ENCODE assay signal across 20 cellular contexts in the genomic region with DNA sequence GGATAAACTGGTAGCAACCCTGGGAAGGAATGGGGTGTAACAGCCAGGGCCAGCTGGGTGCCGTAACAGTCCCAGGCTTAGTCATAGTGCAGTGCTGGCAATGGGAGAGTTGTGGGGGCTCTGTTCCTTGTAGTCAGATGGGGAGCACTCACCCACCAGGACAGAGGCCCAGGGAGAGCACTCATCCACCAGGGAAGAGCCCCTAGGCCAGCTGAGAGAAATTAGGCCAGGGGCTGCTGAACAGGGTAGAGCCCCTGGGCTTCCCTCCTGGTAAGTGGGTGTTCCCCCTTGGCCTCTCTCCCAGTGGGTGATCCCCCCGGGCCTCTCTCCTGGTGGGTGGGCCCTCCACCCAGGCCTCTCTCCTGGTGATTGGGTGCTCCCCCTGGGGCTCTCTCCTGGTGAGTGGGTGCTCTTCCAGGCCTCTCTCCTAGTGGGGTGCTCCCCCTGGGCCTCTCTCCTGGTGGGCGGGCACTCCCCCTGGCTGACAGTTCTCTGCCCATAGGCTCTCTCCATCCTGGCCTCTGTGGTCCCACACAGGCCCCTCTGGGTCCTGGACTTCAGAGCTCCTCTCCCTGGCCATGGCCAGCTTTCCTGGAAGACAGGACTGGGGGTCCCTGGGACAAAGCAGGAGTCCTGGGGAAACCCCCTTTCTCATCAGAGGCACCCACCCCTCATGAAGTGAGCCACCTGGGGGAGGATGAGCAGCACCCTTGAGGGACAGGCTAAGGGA. TPM values are rescaled to one million over a fixed set of nuclear protein-coding genes. Genes with fewer than 3 reads are reported as not detected.
DNase-seq lines count a peak whose midpoint lies in the region; ATAC-seq and TF ChIP-seq lines count a peak whose summit lies in the region.
"Had no signal": no experiment of that assay in that cellular context is flagged by ENCODE, and none has a peak within 500 bp of the region (broad histone marks: within the 10 kb centered on the region; RNA-seq: fewer than 3 reads in every experiment).

No MANE protein-coding gene starts in this region.

- peak overlapping the region; percentile 99 for H3K27ac Mint-ChIP-seq in CD4-positive, alpha-beta T cell
- H3K27ac Mint-ChIP-seq in CD8-positive, alpha-beta memory T cell = peak overlapping the region; percentile 92 to 99 (median 96)
- H3K27ac Mint-ChIP-seq in activated naive CD4-positive, alpha-beta T cell treated with anti-CD3 and anti-CD28 coated beads, Interleukin-2, amount 50 U/mL, for 72 hours = peak overlapping the region; percentile 25 to 92
- H3K27ac Mint-ChIP-seq in naive thymus-derived CD8-positive, alpha-beta T cell = peak overlapping the region; percentile 91 to 99 (median 98)
- H3K27ac Mint-ChIP-seq: brain had no signal

- POLR2A ChIA-PET in CD4-positive, alpha-beta T cell (lab: Charles Lee) = interaction anchor here (0.9 to 1.5 kb wide), 2 partner anchors 13 to 40 kb away, joined by 4 read pairs; partner anchors contain the start of gene FGD3
- POLR2A ChIA-PET in CD8-positive, alpha-beta memory T cell (lab: Charles Lee) = interaction anchor here (0.8 kb wide), 1 partner anchor 173 kb away, joined by 3 read pairs; the partner anchor contains the start of gene NINJ1
- POLR2A ChIA-PET in naive thymus-derived CD8-positive, alpha-beta T cell (lab: Charles Lee) = interaction anchor here (0.5 to 11.9 kb wide), 10 partner anchors 8 to 130 kb away, joined by 3 to 261 read pairs (median 5); partner anchors contain the start of gene FGD3
- POLR2A ChIA-PET in HEK293T (lab: Yijun Ruan, JAX) = no interaction called here

- peak overlapping the region; percentile 31 for H3K4me3 ChIP-seq in CD8-positive, alpha-beta memory T cell (ENCODE audit: low read length)
- H3K4me3 ChIP-seq: colonic mucosa, SJCRH30, skin epidermis had no signal

- no peak for TF ChIP-seq CTCF in CD4-positive, alpha-beta T cell (IDR thresholded peaks at IDR 0.05)

- peaks cover 4% of the 10 kb centered on the region for H3K9me3 Mint-ChIP-seq in CD4-positive, alpha-beta T cell
- H3K9me3 Mint-ChIP-seq in CD8-positive, alpha-beta memory T cell = peaks cover 0 to 7% (median 2%) of the 10 kb centered on the region in 5 donors
- peaks cover 5 to 15% of the 10 kb centered on the region in 2 donors for H3K9me3 Mint-ChIP-seq in activated naive CD4-positive, alpha-beta T cell treated with anti-CD3 and anti-CD28 coated beads, Interleukin-2, amount 50 U/mL, for 72 hours
- H3K9me3 Mint-ChIP-seq in naive thymus-derived CD8-positive, alpha-beta T cell = peaks cover 0 to 4% (median 0%) of the 10 kb centered on the region in 9 donors

- DNase-seq in CD4-positive, alpha-beta T cell = peak in 1 of 10 experiments; percentile 32
- DNase-seq in CD8-positive, alpha-beta memory T cell = no peak
- peak in 1 of 2 donors; percentile 59 for DNase-seq in activated naive CD4-positive, alpha-beta T cell treated with anti-CD3 and anti-CD28 coated beads, Interleukin-2, amount 50 U/mL, for 72 hours (ENCODE audit: low spot score in 2 of 2)
- no peak for DNase-seq in naive thymus-derived CD8-positive, alpha-beta T cell
- no peak for DNase-seq in amniotic stem cell (lab: John Stamatoyannopoulos, UW)
- DNase-seq in HEK293T (ENCODE audit: extremely low spot score) = no peak
- DNase-seq: Caco-2; colonic mucosa; Karpas-422; left cardiac atrium; mesendoderm; NCI-H187; SJCRH30; stimulated activated CD4-positive, alpha-beta T cell treated with anti-CD3 and anti-CD28 coated beads, Interleukin-2, amount 100 ng/mL, for 48 hours had no signal

- no peaks in the 10 kb centered on the region for H3K27me3 ChIP-seq in CD4-positive, alpha-beta T cell (ENCODE audit: control insufficient read depth, insufficient read depth, low read length)
- H3K27me3 ChIP-seq in CD8-positive, alpha-beta memory T cell (ENCODE audit: insufficient read depth, low read length, poor library complexity, severe bottlenecking) = no peaks in the 10 kb centered on the region
- H3K27me3 ChIP-seq: colonic mucosa had no signal

- intact Hi-C loops in CD4-positive, alpha-beta T cell (cut with DNase I, micrococcal nuclease) = loop anchor here (5.0 kb wide), 3 partner anchors 42 to 607 kb away; partner anchors contain the start of gene CARD19 (in 1 of the 2)

- H3K27ac ChIP-seq in CD4-positive, alpha-beta T cell (ENCODE audit: low read depth, low read length) = peak overlapping the region; percentile 95
- H3K27ac ChIP-seq in CD8-positive, alpha-beta memory T cell (ENCODE audit: low read depth, low read length) = peak overlapping the region; percentile 38
- H3K27ac ChIP-seq: colonic mucosa, SJCRH30 had no signal

- H3K36me3 Mint-ChIP-seq in CD4-positive, alpha-beta T cell (ENCODE audit: low read depth) = peaks cover 48% of the 10 kb centered on the region
- H3K36me3 Mint-ChIP-seq in CD8-positive, alpha-beta memory T cell = peaks cover 5 to 30% (median 10%) of the 10 kb centered on the region in 3 donors
- H3K36me3 Mint-ChIP-seq in activated naive CD4-positive, alpha-beta T cell treated with anti-CD3 and anti-CD28 coated beads, Interleukin-2, amount 50 U/mL, for 72 hours = peaks cover 32 to 42% of the 10 kb centered on the region in 2 donors
- H3K36me3 Mint-ChIP-seq in naive thymus-derived CD8-positive, alpha-beta T cell = peaks cover 3 to 11% (median 5%) of the 10 kb centered on the region in 3 donors

- no peaks in the 10 kb centered on the region for H3K36me3 ChIP-seq in CD8-positive, alpha-beta memory T cell (ENCODE audit: insufficient read depth, low read length)
- H3K36me3 ChIP-seq: colonic mucosa, SJCRH30 had no signal

- no peaks in the 10 kb centered on the region for H3K27me3 Mint-ChIP-seq in CD4-positive, alpha-beta T cell
- H3K27me3 Mint-ChIP-seq in CD8-positive, alpha-beta memory T cell = peaks cover 0 to 1% of the 10 kb centered on the region in 2 donors
- no peaks in the 10 kb centered on the region for H3K27me3 Mint-ChIP-seq in naive thymus-derived CD8-positive, alpha-beta T cell
- H3K27me3 Mint-ChIP-seq: brain had no signal

- ATAC-seq in CD4-positive, alpha-beta T cell (ENCODE audit: poor library complexity) = no peak
- ATAC-seq in activated naive CD4-positive, alpha-beta T cell treated with anti-CD3 and anti-CD28 coated beads, Interleukin-2, amount 50 U/mL, for 72 hours = no peak
- ATAC-seq in naive thymus-derived CD8-positive, alpha-beta T cell = no peak
- ATAC-seq in HG02884 (IDR thresholded peaks at IDR 0.05; ENCODE audit: unreplicated experiment) (no peak), GM18861 (IDR thresholded peaks at IDR 0.05; ENCODE audit: unreplicated experiment) (no peak)
- ATAC-seq: left cardiac atrium had no signal

- H3K9me3 ChIP-seq in CD4-positive, alpha-beta T cell (ENCODE audit: control insufficient read depth, low read length) = no peaks in the 10 kb centered on the region
- no peaks in the 10 kb centered on the region for H3K9me3 ChIP-seq in CD8-positive, alpha-beta memory T cell (ENCODE audit: low read length)
- H3K9me3 ChIP-seq: Caco-2, colonic mucosa, SJCRH30 had no signal

- peaks cover 73% of the 10 kb centered on the region for H3K4me1 ChIP-seq in CD8-positive, alpha-beta memory T cell (ENCODE audit: insufficient read depth, low read length)
- H3K4me1 ChIP-seq: colonic mucosa had no signal

- CTCF ChIA-PET in CD4-positive, alpha-beta T cell (lab: Charles Lee) = no interaction called here
- CTCF ChIA-PET in CD8-positive, alpha-beta memory T cell (lab: Charles Lee) = interaction anchor here (1.3 kb wide), 1 partner anchor 43 kb away, joined by 4 read pairs; no protein-coding TSS in a partner anchor
- CTCF ChIA-PET in HEK293T (lab: Yijun Ruan, JAX) = no interaction called here

- H3K4me1 Mint-ChIP-seq in CD4-positive, alpha-beta T cell (ENCODE audit: low read depth) = peaks cover 74% of the 10 kb centered on the region
- H3K4me1 Mint-ChIP-seq in CD8-positive, alpha-beta memory T cell = peaks cover 63 to 66% (median 65%) of the 10 kb centered on the region in 3 donors
- H3K4me1 Mint-ChIP-seq in naive thymus-derived CD8-positive, alpha-beta T cell = peaks cover 25 to 77% (median 62%) of the 10 kb centered on the region in 4 donors

- peak overlapping the region; percentile 60 for H3K4me3 Mint-ChIP-seq in CD4-positive, alpha-beta T cell
- H3K4me3 Mint-ChIP-seq in CD8-positive, alpha-beta memory T cell = peak overlapping the region in 5 of 7 donors; percentile 34 to 83 (median 76)
- peak overlapping the region in 6 of 10 donors; percentile 3 to 87 (median 43) for H3K4me3 Mint-ChIP-seq in naive thymus-derived CD8-positive, alpha-beta T cell
- H3K4me3 Mint-ChIP-seq: brain had no signal

TF ChIP-seq in HEK293T, 16 proteins besides CTCF, POLR2A, EP300 and RAD21:
- TF ChIP-seq SP1 (IDR thresholded peaks at IDR 0.05) = no peak
- TF ChIP-seq CTBP1 (IDR thresholded peaks at IDR 0.05; ENCODE audit: borderline replicate concordance) = no peak
- TF ChIP-seq HDGF (IDR thresholded peaks at IDR 0.05; ENCODE audit: borderline replicate concordance) = no peak
- no peak for TF ChIP-seq FOXM1 (IDR thresholded peaks at IDR 0.05; ENCODE audit: borderline replicate concordance)
- no peak for TF ChIP-seq LEF1 (IDR thresholded peaks at IDR 0.05; ENCODE audit: borderline replicate concordance)
- TF ChIP-seq TARDBP (IDR thresholded peaks at IDR 0.05) = no peak
- no peak for TF ChIP-seq FOXA1 (IDR thresholded peaks at IDR 0.05)
- no peak for TF ChIP-seq ARNT (IDR thresholded peaks at IDR 0.05)
- TF ChIP-seq, protein P1, sequence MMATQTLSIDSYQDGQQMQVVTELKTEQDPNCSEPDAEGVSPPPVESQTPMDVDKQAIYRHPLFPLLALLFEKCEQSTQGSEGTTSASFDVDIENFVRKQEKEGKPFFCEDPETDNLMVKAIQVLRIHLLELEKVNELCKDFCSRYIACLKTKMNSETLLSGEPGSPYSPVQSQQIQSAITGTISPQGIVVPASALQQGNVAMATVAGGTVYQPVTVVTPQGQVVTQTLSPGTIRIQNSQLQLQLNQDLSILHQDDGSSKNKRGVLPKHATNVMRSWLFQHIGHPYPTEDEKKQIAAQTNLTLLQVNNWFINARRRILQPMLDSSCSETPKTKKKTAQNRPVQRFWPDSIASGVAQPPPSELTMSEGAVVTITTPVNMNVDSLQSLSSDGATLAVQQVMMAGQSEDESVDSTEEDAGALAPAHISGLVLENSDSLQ (IDR thresholded peaks at IDR 0.05) = no peak
- TF ChIP-seq BHLHE40 (IDR thresholded peaks at IDR 0.05; ENCODE audit: borderline replicate concordance) = no peak
- no peak for TF ChIP-seq ELF4 (IDR thresholded peaks at IDR 0.05)
- no peak for TF ChIP-seq ZNF384 (IDR thresholded peaks at IDR 0.05)
- no peak for TF ChIP-seq NFRKB (IDR thresholded peaks at IDR 0.05)
- no peak for TF ChIP-seq FOXK2 (IDR thresholded peaks at IDR 0.05)
TF ChIP-seq in HEK293T: peak in this region for 0.

RNA-seq across cellular contexts. Expression of gene FGD3, which starts 13.4 kb away (rescaled TPM):
- total RNA-seq in CD4-positive, alpha-beta T cell = 10 to 100 TPM; 91.0 to 95.7 TPM
- 10 to 100 TPM; 54.6 to 56.5 TPM for total RNA-seq in CD8-positive, alpha-beta memory T cell
- 134 TPM for polyA plus RNA-seq in CD8-positive, alpha-beta memory T cell
- total RNA-seq in activated naive CD4-positive, alpha-beta T cell treated with anti-CD3 and anti-CD28 coated beads, Interleukin-2, amount 50 U/mL, for 72 hours = 10 to 100 TPM; 49.7 to 61.0 TPM
- total RNA-seq in naive thymus-derived CD8-positive, alpha-beta T cell = 100 to 1,000 TPM; 329 to 330 TPM
- polyA plus RNA-seq in naive thymus-derived CD8-positive, alpha-beta T cell = 100 to 1,000 TPM in 2 of 3 donors, 10 to 100 TPM in 1; 64.2 to 161 (median 103) TPM
- total RNA-seq: fibroblast of lung, pulmonary artery endothelial cell had no signal
- polyA plus RNA-seq: fibroblast of lung had no signal
